Comparison of ENCODE assay signal across 1 cellular context in the genomic region with DNA sequence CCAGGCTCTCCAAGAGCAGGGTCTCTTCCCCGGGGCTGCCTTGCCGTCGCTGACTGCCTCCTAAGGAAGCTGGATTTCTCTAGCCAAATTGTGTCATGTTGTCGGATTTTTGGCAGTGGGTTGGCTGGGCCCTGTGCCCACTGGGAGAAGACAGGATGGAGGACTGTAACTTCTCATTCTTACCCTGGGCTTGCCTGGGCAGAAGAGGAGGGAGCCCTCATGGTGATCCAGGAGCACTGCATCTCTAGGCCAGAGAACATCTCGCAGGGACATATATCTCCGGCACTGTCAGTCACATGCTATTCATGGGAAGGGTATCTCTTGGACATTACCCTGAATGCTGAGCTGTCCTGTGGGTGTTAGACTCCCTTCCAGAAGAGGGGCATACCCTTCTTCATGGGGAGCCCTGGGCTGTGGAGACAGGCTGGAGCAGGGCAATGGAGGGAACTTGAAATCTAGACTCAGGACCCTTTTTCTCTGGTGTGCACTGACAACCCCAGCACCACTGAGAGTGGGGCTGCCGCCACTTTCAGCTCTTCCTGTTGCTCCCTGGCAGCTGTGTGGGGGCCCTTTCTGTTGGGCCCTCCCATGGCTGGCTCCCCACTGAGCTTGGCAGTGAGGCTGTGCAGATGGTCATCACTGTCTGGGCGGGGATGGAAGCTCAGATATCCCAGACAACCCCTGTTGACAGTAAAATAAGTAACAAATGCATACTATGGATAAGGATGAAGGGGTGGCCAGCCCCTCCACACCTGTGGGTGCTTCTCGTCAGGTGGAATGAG.
TF ChIP-seq lines count a peak whose summit lies in the region.

No MANE protein-coding gene starts in this region.

TF ChIP-seq in K562, 482 proteins besides CTCF, POLR2A, EP300 and RAD21:
- TF ChIP-seq, protein P1, sequence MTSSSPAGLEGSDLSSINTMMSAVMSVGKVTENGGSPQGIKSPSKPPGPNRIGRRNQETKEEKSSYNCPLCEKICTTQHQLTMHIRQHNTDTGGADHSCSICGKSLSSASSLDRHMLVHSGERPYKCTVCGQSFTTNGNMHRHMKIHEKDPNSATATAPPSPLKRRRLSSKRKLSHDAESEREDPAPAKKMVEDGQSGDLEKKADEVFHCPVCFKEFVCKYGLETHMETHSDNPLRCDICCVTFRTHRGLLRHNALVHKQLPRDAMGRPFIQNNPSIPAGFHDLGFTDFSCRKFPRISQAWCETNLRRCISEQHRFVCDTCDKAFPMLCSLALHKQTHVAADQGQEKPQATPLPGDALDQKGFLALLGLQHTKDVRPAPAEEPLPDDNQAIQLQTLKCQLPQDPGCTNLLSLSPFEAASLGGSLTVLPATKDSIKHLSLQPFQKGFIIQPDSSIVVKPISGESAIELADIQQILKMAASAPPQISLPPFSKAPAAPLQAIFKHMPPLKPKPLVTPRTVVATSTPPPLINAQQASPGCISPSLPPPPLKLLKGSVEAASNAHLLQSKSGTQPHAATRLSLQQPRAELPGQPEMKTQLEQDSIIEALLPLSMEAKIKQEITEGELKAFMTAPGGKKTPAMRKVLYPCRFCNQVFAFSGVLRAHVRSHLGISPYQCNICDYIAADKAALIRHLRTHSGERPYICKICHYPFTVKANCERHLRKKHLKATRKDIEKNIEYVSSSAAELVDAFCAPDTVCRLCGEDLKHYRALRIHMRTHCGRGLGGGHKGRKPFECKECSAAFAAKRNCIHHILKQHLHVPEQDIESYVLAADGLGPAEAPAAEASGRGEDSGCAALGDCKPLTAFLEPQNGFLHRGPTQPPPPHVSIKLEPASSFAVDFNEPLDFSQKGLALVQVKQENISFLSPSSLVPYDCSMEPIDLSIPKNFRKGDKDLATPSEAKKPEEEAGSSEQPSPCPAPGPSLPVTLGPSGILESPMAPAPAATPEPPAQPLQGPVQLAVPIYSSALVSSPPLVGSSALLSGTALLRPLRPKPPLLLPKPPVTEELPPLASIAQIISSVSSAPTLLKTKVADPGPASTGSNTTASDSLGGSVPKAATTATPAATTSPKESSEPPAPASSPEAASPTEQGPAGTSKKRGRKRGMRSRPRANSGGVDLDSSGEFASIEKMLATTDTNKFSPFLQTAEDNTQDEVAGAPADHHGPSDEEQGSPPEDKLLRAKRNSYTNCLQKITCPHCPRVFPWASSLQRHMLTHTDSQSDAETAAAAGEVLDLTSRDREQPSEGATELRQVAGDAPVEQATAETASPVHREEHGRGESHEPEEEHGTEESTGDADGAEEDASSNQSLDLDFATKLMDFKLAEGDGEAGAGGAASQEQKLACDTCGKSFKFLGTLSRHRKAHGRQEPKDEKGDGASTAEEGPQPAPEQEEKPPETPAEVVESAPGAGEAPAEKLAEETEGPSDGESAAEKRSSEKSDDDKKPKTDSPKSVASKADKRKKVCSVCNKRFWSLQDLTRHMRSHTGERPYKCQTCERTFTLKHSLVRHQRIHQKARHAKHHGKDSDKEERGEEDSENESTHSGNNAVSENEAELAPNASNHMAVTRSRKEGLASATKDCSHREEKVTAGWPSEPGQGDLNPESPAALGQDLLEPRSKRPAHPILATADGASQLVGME (CRISPR knock-in tag; IDR thresholded peaks at IDR 0.05) = no peak
- TF ChIP-seq CBFA2T3 (IDR thresholded peaks at IDR 0.05) (peak; percentile 34; the same call in 1 of the 2 replicates), TARDBP (IDR thresholded peaks at IDR 0.05) (no peak), NR3C1 (CRISPR knock-in tag; IDR thresholded peaks at IDR 0.05) (no peak), CBFA2T2 (conservative IDR thresholded peaks at IDR 0.05) (peak; percentile 45)
- TF ChIP-seq, protein P2, sequence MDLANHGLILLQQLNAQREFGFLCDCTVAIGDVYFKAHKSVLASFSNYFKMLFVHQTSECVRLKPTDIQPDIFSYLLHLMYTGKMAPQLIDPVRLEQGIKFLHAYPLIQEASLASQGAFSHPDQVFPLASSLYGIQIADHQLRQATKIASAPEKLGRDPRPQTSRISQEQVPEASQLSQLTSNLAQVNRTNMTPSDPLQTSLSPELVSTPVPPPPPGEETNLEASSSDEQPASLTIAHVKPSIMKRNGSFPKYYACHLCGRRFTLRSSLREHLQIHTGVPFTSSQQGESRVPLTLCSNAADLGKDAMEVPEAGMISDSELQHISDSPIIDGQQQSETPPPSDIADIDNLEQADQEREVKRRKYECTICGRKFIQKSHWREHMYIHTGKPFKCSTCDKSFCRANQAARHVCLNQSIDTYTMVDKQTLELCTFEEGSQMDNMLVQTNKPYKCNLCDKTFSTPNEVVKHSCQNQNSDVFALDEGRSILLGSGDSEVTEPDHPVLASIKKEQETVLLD (IDR thresholded peaks at IDR 0.05) = no peak
